Comparison of ENCODE assay signal across 1 cellular context in the genomic region with DNA sequence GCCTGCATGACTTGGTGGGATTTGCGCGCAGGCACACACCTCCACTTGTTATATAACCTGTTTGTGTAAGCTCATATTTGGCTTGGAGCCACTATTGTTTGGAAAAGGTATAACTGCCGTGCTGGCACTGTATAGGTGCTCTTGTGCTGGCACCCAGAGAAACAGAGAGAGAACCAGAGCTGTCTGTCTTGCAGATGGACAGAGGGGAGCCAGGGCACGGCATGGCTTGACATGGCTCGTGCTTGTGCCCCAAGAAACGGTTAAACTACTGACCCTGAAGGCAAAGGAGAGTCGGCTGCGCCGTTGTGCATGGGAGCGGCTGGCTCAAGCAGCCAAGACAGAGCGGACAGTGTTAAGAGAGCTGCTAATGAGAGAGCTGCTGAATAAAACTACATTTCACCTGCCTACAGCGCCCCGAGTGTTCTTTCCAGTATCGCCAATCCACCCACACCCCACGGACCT.
A peak's percentile ranks its signal among the peaks of the same experiment; 100 is the strongest.
TF ChIP-seq lines count a peak whose summit lies in the region.

No MANE protein-coding gene starts in this region.

TF ChIP-seq in HepG2, 621 proteins besides CTCF, POLR2A, EP300 and RAD21 (continued from another document):
- TF ChIP-seq ZBTB20 (CRISPR knock-in tag; IDR thresholded peaks at IDR 0.05; ENCODE audit: borderline replicate concordance, low read depth) (0 out of 2 replicates have a peak, but pooled peaks have one; percentile 34), ZNF235 (CRISPR knock-in tag; IDR thresholded peaks at IDR 0.05; ENCODE audit: borderline replicate concordance) (no peak), ZNF766 (CRISPR knock-in tag; IDR thresholded peaks at IDR 0.05; ENCODE audit: borderline replicate concordance) (no peak), SNAI1 (CRISPR knock-in tag; IDR thresholded peaks at IDR 0.05; ENCODE audit: borderline replicate concordance) (no peak), HDAC6 (IDR thresholded peaks at IDR 0.05; ENCODE audit: low read depth, low read length) (no peak), ZNF605 (CRISPR knock-in tag; IDR thresholded peaks at IDR 0.05) (no peak), SOX13 (IDR thresholded peaks at IDR 0.05) (no peak), SOX13 (CRISPR knock-in tag; conservative IDR thresholded peaks at IDR 0.05 in 1 of 2, IDR thresholded peaks at IDR 0.05 in 1 of 2) (peak in 1 of 2 experiments; percentile 37; a peak in 1 of 4 replicates), ZBTB38 (CRISPR knock-in tag; IDR thresholded peaks at IDR 0.05) (peak; percentile 66), SOX6 (IDR thresholded peaks at IDR 0.05) (no peak), SOX6 (CRISPR knock-in tag; IDR thresholded peaks at IDR 0.05) (peak; percentile 38; the same call in 1 of the 2 replicates), AGO2 (optimal IDR thresholded peaks at IDR 0.05; ENCODE audit: low read depth, low read length) (no peak), HMG20A (CRISPR knock-in tag; IDR thresholded peaks at IDR 0.05; ENCODE audit: borderline replicate concordance) (no peak), SOX5 (CRISPR knock-in tag; IDR thresholded peaks at IDR 0.05; ENCODE audit: borderline replicate concordance) (0 out of 2 replicates have a peak, but pooled peaks have one; percentile 20), HHEX (CRISPR knock-in tag; IDR thresholded peaks at IDR 0.05) (no peak), TMF1 (CRISPR knock-in tag; IDR thresholded peaks at IDR 0.05; ENCODE audit: low read depth) (no peak), ZNF136 (CRISPR knock-in tag; IDR thresholded peaks at IDR 0.05; ENCODE audit: low read depth) (no peak), MXI1 (IDR thresholded peaks at IDR 0.05; ENCODE audit: borderline replicate concordance, low read depth, low read length) (no peak), ZSCAN31 (CRISPR knock-in tag; IDR thresholded peaks at IDR 0.05; ENCODE audit: low read depth) (peak; percentile 72; the same call in 1 of the 2 replicates)
- TF ChIP-seq, protein P1, sequence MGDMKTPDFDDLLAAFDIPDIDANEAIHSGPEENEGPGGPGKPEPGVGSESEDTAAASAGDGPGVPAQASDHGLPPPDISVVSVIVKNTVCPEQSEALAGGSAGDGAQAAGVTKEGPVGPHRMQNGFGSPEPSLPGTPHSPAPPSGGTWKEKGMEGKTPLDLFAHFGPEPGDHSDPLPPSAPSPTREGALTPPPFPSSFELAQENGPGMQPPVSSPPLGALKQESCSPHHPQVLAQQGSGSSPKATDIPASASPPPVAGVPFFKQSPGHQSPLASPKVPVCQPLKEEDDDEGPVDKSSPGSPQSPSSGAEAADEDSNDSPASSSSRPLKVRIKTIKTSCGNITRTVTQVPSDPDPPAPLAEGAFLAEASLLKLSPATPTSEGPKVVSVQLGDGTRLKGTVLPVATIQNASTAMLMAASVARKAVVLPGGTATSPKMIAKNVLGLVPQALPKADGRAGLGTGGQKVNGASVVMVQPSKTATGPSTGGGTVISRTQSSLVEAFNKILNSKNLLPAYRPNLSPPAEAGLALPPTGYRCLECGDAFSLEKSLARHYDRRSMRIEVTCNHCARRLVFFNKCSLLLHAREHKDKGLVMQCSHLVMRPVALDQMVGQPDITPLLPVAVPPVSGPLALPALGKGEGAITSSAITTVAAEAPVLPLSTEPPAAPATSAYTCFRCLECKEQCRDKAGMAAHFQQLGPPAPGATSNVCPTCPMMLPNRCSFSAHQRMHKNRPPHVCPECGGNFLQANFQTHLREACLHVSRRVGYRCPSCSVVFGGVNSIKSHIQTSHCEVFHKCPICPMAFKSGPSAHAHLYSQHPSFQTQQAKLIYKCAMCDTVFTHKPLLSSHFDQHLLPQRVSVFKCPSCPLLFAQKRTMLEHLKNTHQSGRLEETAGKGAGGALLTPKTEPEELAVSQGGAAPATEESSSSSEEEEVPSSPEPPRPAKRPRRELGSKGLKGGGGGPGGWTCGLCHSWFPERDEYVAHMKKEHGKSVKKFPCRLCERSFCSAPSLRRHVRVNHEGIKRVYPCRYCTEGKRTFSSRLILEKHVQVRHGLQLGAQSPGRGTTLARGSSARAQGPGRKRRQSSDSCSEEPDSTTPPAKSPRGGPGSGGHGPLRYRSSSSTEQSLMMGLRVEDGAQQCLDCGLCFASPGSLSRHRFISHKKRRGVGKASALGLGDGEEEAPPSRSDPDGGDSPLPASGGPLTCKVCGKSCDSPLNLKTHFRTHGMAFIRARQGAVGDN (CRISPR knock-in tag; IDR thresholded peaks at IDR 0.05) = peak; percentile 25; the same call in 1 of the 2 replicates
- TF ChIP-seq, protein P2, sequence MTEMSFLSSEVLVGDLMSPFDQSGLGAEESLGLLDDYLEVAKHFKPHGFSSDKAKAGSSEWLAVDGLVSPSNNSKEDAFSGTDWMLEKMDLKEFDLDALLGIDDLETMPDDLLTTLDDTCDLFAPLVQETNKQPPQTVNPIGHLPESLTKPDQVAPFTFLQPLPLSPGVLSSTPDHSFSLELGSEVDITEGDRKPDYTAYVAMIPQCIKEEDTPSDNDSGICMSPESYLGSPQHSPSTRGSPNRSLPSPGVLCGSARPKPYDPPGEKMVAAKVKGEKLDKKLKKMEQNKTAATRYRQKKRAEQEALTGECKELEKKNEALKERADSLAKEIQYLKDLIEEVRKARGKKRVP (CRISPR knock-in tag; IDR thresholded peaks at IDR 0.05) = no peak
TF ChIP-seq in HepG2: peak in this region for 7.
